Comparison of ENCODE assay signal across 18 cellular contexts in the genomic region with DNA sequence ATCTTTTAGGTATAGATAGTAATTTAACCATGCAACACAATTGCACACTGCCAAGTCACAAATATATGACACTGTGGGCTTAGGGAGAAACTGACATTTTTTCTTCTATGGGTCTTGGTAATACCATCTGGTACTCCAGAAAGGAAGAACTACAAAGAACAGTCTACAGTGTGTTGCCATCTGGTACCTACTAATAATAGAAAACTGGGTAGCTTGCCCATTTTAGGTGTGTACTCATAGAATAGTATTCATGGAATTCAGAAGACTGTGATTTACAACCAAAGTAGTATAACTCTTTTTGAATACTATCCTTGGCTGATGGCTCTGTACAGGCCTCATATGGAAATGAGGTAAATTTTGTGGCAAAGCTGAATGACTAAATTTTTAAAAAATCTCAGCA.
DNase-seq lines count a peak whose midpoint lies in the region; ATAC-seq and TF ChIP-seq lines count a peak whose summit lies in the region.
"Had no signal": no experiment of that assay in that cellular context is flagged by ENCODE, and none has a peak within 500 bp of the region (broad histone marks: within the 10 kb centered on the region; RNA-seq: fewer than 3 reads in every experiment).

No MANE protein-coding gene starts in this region.

- H3K79me2 ChIP-seq in OCI-LY3 (ENCODE audit: low read length) (no peaks in the 10 kb centered on the region), osteoblast (ENCODE audit: insufficient read depth, low read length) (no peaks in the 10 kb centered on the region)

- H2AFZ ChIP-seq in OCI-LY3 (ENCODE audit: low read depth, low read length): no peak overlapping the region
- H2AFZ ChIP-seq in osteoblast (ENCODE audit: low read length): no peak overlapping the region

- H3K9me3 ChIP-seq in OCI-LY3 (ENCODE audit: insufficient read depth, low read length) (no peaks in the 10 kb centered on the region), osteoblast (ENCODE audit: low read depth, low read length) (no peaks in the 10 kb centered on the region)
- H3K9me3 ChIP-seq: Caco-2, HAP-1 had no signal

- no peak for TF ChIP-seq CTCF in OCI-LY3 (IDR thresholded peaks at IDR 0.05; ENCODE audit: low read depth, low read length)
- TF ChIP-seq CTCF in fibroblast of the aortic adventitia (IDR thresholded peaks at IDR 0.05; ENCODE audit: insufficient read depth, low read length): no peak
- TF ChIP-seq CTCF in osteoblast (IDR thresholded peaks at IDR 0.05; ENCODE audit: extremely low read depth, low read depth, low read length): no peak

- DNase-seq in DMS 273 treated with DMSO at 0.1 percent for 48 hours (lab: John Stamatoyannopoulos, UW) (peak; percentile 80), NCI-H1694 (lab: John Stamatoyannopoulos, UW) (peak; percentile 40), fibroblast of the aortic adventitia (ENCODE audit: low read depth) (peak; percentile 13), posterior cingulate gyrus (no peak), osteoblast (ENCODE audit: insufficient read length, low spot score, missing footprints) (no peak), NCI-H526 treated with DMSO at 0.1 percent for 48 hours (lab: John Stamatoyannopoulos, UW) (no peak)
- no peak for DNase-seq in stimulated activated naive B cell treated with anti-CD40 and anti-IgM and Interleukin-4, amounts not matched to agents 10 μg/mL and 1 μg/mL and 100 μg/mL, for 72 hours
- DNase-seq: Caco-2; CD4-positive, alpha-beta T cell; NCI-H1105; NCI-H187; NCI-H82; PC-3; RPMI8226; SHP77 treated with DMSO at 0.1 percent for 48 hours had no signal

- no peak overlapping the region for H3K9ac ChIP-seq in OCI-LY3 (ENCODE audit: low read length)

- H3K27me3 ChIP-seq in OCI-LY3 (ENCODE audit: low read depth, low read length) (no peaks in the 10 kb centered on the region), osteoblast (ENCODE audit: insufficient read depth, low read length) (no peaks in the 10 kb centered on the region)

- H3K4me2 ChIP-seq in OCI-LY3 (ENCODE audit: low read length) (peak overlapping the region; percentile 9; the same call in 1 of the 2 replicates), osteoblast (ENCODE audit: insufficient read depth, low read length) (no peak overlapping the region)

- H3K4me3 ChIP-seq in OCI-LY3 (ENCODE audit: low read length) (no peak overlapping the region), fibroblast of the aortic adventitia (ENCODE audit: low read depth, low read length) (no peak overlapping the region), osteoblast (ENCODE audit: insufficient read depth, low read length) (no peak overlapping the region)
- H3K4me3 ChIP-seq: HAP-1 had no signal

- no peaks in the 10 kb centered on the region for H3K4me1 Mint-ChIP-seq in stimulated activated naive B cell treated with anti-CD40 and anti-IgM and Interleukin-4, amounts not matched to agents 10 μg/mL and 1 μg/mL and 100 μg/mL, for 72 hours

- intact Hi-C loops in posterior cingulate gyrus (cut with DNase I): no loop called here

- H3K27ac ChIP-seq in OCI-LY3 (ENCODE audit: low read length): no peak overlapping the region
- H3K27ac ChIP-seq in osteoblast (ENCODE audit: low read depth, low read length): no peak overlapping the region

- H3K9me3 Mint-ChIP-seq in stimulated activated naive B cell treated with anti-CD40 and anti-IgM and Interleukin-4, amounts not matched to agents 10 μg/mL and 1 μg/mL and 100 μg/mL, for 72 hours: peaks cover 4 to 6% of the 10 kb centered on the region in 2 donors
- H3K9me3 Mint-ChIP-seq: CD4-positive, alpha-beta T cell had no signal

- no peaks in the 10 kb centered on the region for H3K36me3 Mint-ChIP-seq in stimulated activated naive B cell treated with anti-CD40 and anti-IgM and Interleukin-4, amounts not matched to agents 10 μg/mL and 1 μg/mL and 100 μg/mL, for 72 hours

- H3K4me3 Mint-ChIP-seq in stimulated activated naive B cell treated with anti-CD40 and anti-IgM and Interleukin-4, amounts not matched to agents 10 μg/mL and 1 μg/mL and 100 μg/mL, for 72 hours: no peak overlapping the region
- H3K4me3 Mint-ChIP-seq: CD4-positive, alpha-beta T cell; T-helper 1 cell treated with Interleukin-12 subunit alpha and Interleukin-12 subunit beta and Interleukin-4 antibody, amounts not matched to agents 30 μg/mL and 1 μg/mL, for 36 hours had no signal

- H4K20me1 ChIP-seq in OCI-LY3 (ENCODE audit: insufficient read depth, low read length): no peaks in the 10 kb centered on the region
- no peaks in the 10 kb centered on the region for H4K20me1 ChIP-seq in osteoblast (ENCODE audit: insufficient read depth, low read length)

- no peak overlapping the region for H3K27ac Mint-ChIP-seq in stimulated activated naive B cell treated with anti-CD40 and anti-IgM and Interleukin-4, amounts not matched to agents 10 μg/mL and 1 μg/mL and 100 μg/mL, for 72 hours
- H3K27ac Mint-ChIP-seq: CD4-positive, alpha-beta T cell; T-helper 1 cell treated with Interleukin-12 subunit alpha and Interleukin-12 subunit beta and Interleukin-4 antibody, amounts not matched to agents 30 μg/mL and 1 μg/mL, for 36 hours had no signal

- H3K36me3 ChIP-seq in OCI-LY3 (replicated peaks; ENCODE audit: low read depth, low read length) (no peaks in the 10 kb centered on the region), osteoblast (ENCODE audit: insufficient read depth, low read length) (no peaks in the 10 kb centered on the region)
- H3K36me3 ChIP-seq: HAP-1 had no signal

- H3K4me1 ChIP-seq in OCI-LY3 (ENCODE audit: low read length): peaks cover 31% of the 10 kb centered on the region
- H3K4me1 ChIP-seq in osteoblast (ENCODE audit: insufficient read depth, low read length): no peaks in the 10 kb centered on the region
- H3K4me1 ChIP-seq: Caco-2 had no signal

- ATAC-seq in stimulated activated naive B cell treated with anti-CD40 and anti-IgM and Interleukin-4, amounts not matched to agents 10 μg/mL and 1 μg/mL and 100 μg/mL, for 72 hours (replicated peaks): no peak
- ATAC-seq: PC-3 had no signal

- H3K27me3 Mint-ChIP-seq in stimulated activated naive B cell treated with anti-CD40 and anti-IgM and Interleukin-4, amounts not matched to agents 10 μg/mL and 1 μg/mL and 100 μg/mL, for 72 hours: no peaks in the 10 kb centered on the region
- H3K27me3 Mint-ChIP-seq: CD4-positive, alpha-beta T cell had no signal

Comparison
In these comparisons a context has a peak if more than half of its experiments do, and no peak if none do; other contexts are left out.
1. DNase-seq: peak in DMS 273 treated with DMSO at 0.1 percent for 48 hours (single experiment), NCI-H1694 (single experiment) and fibroblast of the aortic adventitia (single experiment); none in posterior cingulate gyrus (0 of 10), stimulated activated naive B cell treated with anti-CD40 and anti-IgM and Interleukin-4, amounts not matched to agents 10 μg/mL and 1 μg/mL and 100 μg/mL, for 72 hours (single experiment), osteoblast (single experiment) and NCI-H526 treated with DMSO at 0.1 percent for 48 hours (single experiment).